24 cellular contexts compared by ENCODE assay signal in the genomic region with DNA sequence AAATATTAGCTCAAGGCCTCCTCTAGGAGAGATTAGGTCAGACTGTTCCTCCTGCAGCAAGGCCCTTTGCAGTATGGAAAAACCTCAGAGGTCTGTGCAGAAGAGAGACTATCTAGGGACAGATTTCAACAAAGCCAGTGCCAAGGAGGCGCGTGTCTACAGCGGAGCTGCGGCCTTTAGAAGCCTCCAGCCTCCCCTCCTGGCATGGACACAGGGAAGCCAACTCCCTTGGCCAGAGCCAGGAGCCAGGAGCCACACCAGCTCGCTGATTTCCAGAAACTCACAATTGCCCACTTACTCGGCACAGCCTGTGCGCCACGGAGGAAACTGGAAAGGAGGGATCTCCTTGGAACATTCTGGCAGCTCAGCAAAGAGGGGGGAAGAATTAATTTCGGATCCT.
DNase-seq lines count a peak whose midpoint lies in the region; ATAC-seq, FAIRE-seq and TF ChIP-seq lines count a peak whose summit lies in the region.
"Had no signal": no experiment of that assay in that cellular context is flagged by ENCODE, and none has a peak within 500 bp of the region (broad histone marks: within the 10 kb centered on the region; RNA-seq: fewer than 3 reads in every experiment).

No MANE protein-coding gene starts in this region.

- FAIRE-seq in HepG2 (lab: Jason Lieb, UNC), result no peak
- FAIRE-seq: GM18507, keratinocyte had no signal

- CTCF ChIA-PET in HepG2 (lab: Yijun Ruan, JAX; ENCODE audit: low intra/inter-chr PET ratio, low total read pairs), result no interaction called here

- H3K27me3 ChIP-seq in right lobe of liver (no peaks in the 10 kb centered on the region), HepG2 (ENCODE audit: control insufficient read depth in 1 of 2, insufficient read depth in 2 of 2, low read length in 2 of 2) (no peaks in the 10 kb centered on the region), layer of hippocampus (ENCODE audit: control insufficient read depth, insufficient read depth, low read length) (no peaks in the 10 kb centered on the region)
- H3K27me3 ChIP-seq: SJCRH30, suprapubic skin had no signal

- intact Hi-C loops in right lobe of liver (cut with DNase I), result no loop called here
- intact Hi-C loops in HepG2 (cut with micrococcal nuclease; ENCODE audit: unreplicated experiment), result no loop called here
- intact Hi-C loops in sciatic nerve (cut with DNase I), result no loop called here

- POLR2A ChIA-PET in HepG2 (lab: Yijun Ruan, JAX), result interaction anchor here (0.7 kb wide), 1 partner anchor 64 kb away, joined by 3 read pairs; no protein-coding TSS in a partner anchor

- peaks cover 46% of the 10 kb centered on the region for H3K79me2 ChIP-seq in HepG2 (ENCODE audit: insufficient read depth, low read length)

- H3K4me1 ChIP-seq in right lobe of liver (peaks cover 0 to 17% (median 0%) of the 10 kb centered on the region in 4 donors), HepG2 (ENCODE audit: insufficient read depth, low read length) (peaks cover 21% of the 10 kb centered on the region)
- H3K4me1 ChIP-seq: HAP-1 had no signal

- H3K36me3 ChIP-seq in right lobe of liver (no peaks in the 10 kb centered on the region), HepG2 (replicated peaks in 1 of 2; ENCODE audit: control insufficient read depth in 1 of 2, insufficient read depth in 2 of 2, low read length in 2 of 2) (no peaks in the 10 kb centered on the region; a peak in 1 of 5 replicates)
- H3K36me3 ChIP-seq: HAP-1, SJCRH30, suprapubic skin had no signal

- TF ChIP-seq POLR2A in right lobe of liver (IDR thresholded peaks at IDR 0.05), result no peak
- TF ChIP-seq POLR2A in HepG2 (IDR thresholded peaks at IDR 0.05; ENCODE audit: insufficient read depth in 1 of 2, low read depth in 2 of 2, low read length in 2 of 2), result no peak

- 50% methylated on average over 1 of the region's 9 CpGs for WGBS in right lobe of liver (ENCODE audit: insufficient coverage, low coverage, low lambda C conversion rate, missing lambda C conversion rate)
- 95% methylated on average over 6 of the region's 9 CpGs for WGBS in HepG2 (ENCODE audit: low lambda C conversion rate)

- in situ Hi-C loops in HepG2 (cut with HindIII; ENCODE audit: extremely low pct_ligation_motif_present, low pct_unique_long_range_greater_than_20kb), result no loop called here

- H3K9ac ChIP-seq in HepG2 (ENCODE audit: insufficient read depth, low read depth, low read length), result no peak overlapping the region

- H3K4me2 ChIP-seq in HepG2 (ENCODE audit: low read depth, low read length), result no peak overlapping the region

- H3K27ac ChIP-seq in right lobe of liver (no peak overlapping the region), HepG2 (ENCODE audit: extremely low read length, insufficient read depth, low read length) (no peak overlapping the region), layer of hippocampus (ENCODE audit: low read depth, low read length) (peak overlapping the region; percentile 12)
- H3K27ac ChIP-seq: 22Rv1, C4-2B, SJCRH30, suprapubic skin had no signal

- DNase-seq in right lobe of liver (no peak), HepG2 (ENCODE audit: low spot score) (no peak), sciatic nerve (ENCODE audit: low spot score) (no peak), GDM1 (lab: John Stamatoyannopoulos, UW) (no peak), NOMO-1 treated with DMSO at 0.1 percent for 48 hours (lab: John Stamatoyannopoulos, UW; ENCODE audit: unreplicated experiment) (no peak)
- DNase-seq: activated CD8-positive, alpha-beta memory T cell treated with anti-CD3 and anti-CD28 coated beads, Interleukin-2, amount 10 ng/mL, durations not matched to agents 7 days and 5 days; activated effector memory CD4-positive, alpha-beta T cell treated with anti-CD3 and anti-CD28 coated beads, Interleukin-2, amount 50 U/mL, for 16 hours; dermis blood vessel endothelial cell; DMS153; erythroblast; NCI-H1694 treated with DMSO at 0.1 percent for 48 hours; NCI-H446 treated with DMSO at 0.1 percent for 48 hours; retina; SJCRH30 had no signal

- H3K9me3 ChIP-seq in right lobe of liver, result no peaks in the 10 kb centered on the region
- no peaks in the 10 kb centered on the region for H3K9me3 ChIP-seq in HepG2 (ENCODE audit: low read length)
- H3K9me3 ChIP-seq: HAP-1, SJCRH30, suprapubic skin had no signal

- no peak overlapping the region for H2AFZ ChIP-seq in HepG2 (ENCODE audit: low read length)

- TF ChIP-seq RAD21 in HepG2 (CRISPR knock-in tag; IDR thresholded peaks at IDR 0.05), result no peak

- H4K20me1 ChIP-seq in HepG2 (ENCODE audit: insufficient read depth, low read length), result peaks cover 22% of the 10 kb centered on the region; the same call in 1 of the 2 replicates

- TF ChIP-seq CTCF in right lobe of liver (IDR thresholded peaks at IDR 0.05), result no peak
- no peak for TF ChIP-seq CTCF in HepG2 (CRISPR knock-in tag; IDR thresholded peaks at IDR 0.05)

- no TSS peak for BruUV-seq in HepG2 (replicated peaks; lab: Mats Ljungman, UMichigan)

- no peak overlapping the region for H3K4me3 ChIP-seq in right lobe of liver
- H3K4me3 ChIP-seq in HepG2 (replicated peaks in 1 of 3; ENCODE audit: insufficient read depth in 1 of 3, low read depth in 2 of 3, low read length in 3 of 3), result no peak overlapping the region
- H3K4me3 ChIP-seq: HAP-1, SJCRH30, suprapubic skin had no signal

- TF ChIP-seq EP300 in HepG2 (IDR thresholded peaks at IDR 0.05; ENCODE audit: low read depth in 2 of 2, low read length in 2 of 2), result no peak
- no peak for TF ChIP-seq EP300 in HepG2 (CRISPR knock-in tag; IDR thresholded peaks at IDR 0.05; ENCODE audit: borderline replicate concordance)

- ATAC-seq in right lobe of liver (peak; percentile 42 to 65 (median 50)), HepG2 (no peak), sciatic nerve (peak; percentile 64), HG02885 (IDR thresholded peaks at IDR 0.05; ENCODE audit: poor library complexity, unreplicated experiment) (no peak), HG02852 (IDR thresholded peaks at IDR 0.05; ENCODE audit: unreplicated experiment) (no peak)
- ATAC-seq: activated CD4-positive, CD25-positive, alpha-beta regulatory T cell treated with anti-CD3 and anti-CD28 coated beads, Interleukin-2, amount 50 U/mL, for 24 hours; activated CD8-positive, alpha-beta memory T cell treated with anti-CD3 and anti-CD28 coated beads, Interleukin-2, amount 10 ng/mL, durations not matched to agents 7 days and 5 days had no signal

TF ChIP-seq in HepG2, 621 proteins besides CTCF, POLR2A, EP300 and RAD21 (continues in another document):
- no peak for TF ChIP-seq NR2C2 (CRISPR knock-in tag; IDR thresholded peaks at IDR 0.05; ENCODE audit: borderline replicate concordance)
- no peak for TF ChIP-seq HHEX (CRISPR knock-in tag; IDR thresholded peaks at IDR 0.05)
- TF ChIP-seq, protein P1, sequence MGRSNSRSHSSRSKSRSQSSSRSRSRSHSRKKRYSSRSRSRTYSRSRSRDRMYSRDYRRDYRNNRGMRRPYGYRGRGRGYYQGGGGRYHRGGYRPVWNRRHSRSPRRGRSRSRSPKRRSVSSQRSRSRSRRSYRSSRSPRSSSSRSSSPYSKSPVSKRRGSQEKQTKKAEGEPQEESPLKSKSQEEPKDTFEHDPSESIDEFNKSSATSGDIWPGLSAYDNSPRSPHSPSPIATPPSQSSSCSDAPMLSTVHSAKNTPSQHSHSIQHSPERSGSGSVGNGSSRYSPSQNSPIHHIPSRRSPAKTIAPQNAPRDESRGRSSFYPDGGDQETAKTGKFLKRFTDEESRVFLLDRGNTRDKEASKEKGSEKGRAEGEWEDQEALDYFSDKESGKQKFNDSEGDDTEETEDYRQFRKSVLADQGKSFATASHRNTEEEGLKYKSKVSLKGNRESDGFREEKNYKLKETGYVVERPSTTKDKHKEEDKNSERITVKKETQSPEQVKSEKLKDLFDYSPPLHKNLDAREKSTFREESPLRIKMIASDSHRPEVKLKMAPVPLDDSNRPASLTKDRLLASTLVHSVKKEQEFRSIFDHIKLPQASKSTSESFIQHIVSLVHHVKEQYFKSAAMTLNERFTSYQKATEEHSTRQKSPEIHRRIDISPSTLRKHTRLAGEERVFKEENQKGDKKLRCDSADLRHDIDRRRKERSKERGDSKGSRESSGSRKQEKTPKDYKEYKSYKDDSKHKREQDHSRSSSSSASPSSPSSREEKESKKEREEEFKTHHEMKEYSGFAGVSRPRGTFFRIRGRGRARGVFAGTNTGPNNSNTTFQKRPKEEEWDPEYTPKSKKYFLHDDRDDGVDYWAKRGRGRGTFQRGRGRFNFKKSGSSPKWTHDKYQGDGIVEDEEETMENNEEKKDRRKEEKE (IDR thresholded peaks at IDR 0.05), result no peak
- TF ChIP-seq KLF12 (CRISPR knock-in tag; IDR thresholded peaks at IDR 0.05; ENCODE audit: borderline replicate concordance), result no peak
- no peak for TF ChIP-seq KDM6A (CRISPR knock-in tag; IDR thresholded peaks at IDR 0.05; ENCODE audit: low read depth)
- TF ChIP-seq, protein P2, sequence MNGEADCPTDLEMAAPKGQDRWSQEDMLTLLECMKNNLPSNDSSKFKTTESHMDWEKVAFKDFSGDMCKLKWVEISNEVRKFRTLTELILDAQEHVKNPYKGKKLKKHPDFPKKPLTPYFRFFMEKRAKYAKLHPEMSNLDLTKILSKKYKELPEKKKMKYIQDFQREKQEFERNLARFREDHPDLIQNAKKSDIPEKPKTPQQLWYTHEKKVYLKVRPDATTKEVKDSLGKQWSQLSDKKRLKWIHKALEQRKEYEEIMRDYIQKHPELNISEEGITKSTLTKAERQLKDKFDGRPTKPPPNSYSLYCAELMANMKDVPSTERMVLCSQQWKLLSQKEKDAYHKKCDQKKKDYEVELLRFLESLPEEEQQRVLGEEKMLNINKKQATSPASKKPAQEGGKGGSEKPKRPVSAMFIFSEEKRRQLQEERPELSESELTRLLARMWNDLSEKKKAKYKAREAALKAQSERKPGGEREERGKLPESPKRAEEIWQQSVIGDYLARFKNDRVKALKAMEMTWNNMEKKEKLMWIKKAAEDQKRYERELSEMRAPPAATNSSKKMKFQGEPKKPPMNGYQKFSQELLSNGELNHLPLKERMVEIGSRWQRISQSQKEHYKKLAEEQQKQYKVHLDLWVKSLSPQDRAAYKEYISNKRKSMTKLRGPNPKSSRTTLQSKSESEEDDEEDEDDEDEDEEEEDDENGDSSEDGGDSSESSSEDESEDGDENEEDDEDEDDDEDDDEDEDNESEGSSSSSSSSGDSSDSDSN (CRISPR knock-in tag; IDR thresholded peaks at IDR 0.05), result no peak
- no peak for TF ChIP-seq MAZ (IDR thresholded peaks at IDR 0.05; ENCODE audit: borderline replicate concordance, low read depth, low read length)
- no peak for TF ChIP-seq MAZ (CRISPR knock-in tag; IDR thresholded peaks at IDR 0.05; ENCODE audit: low read depth)
- no peak for TF ChIP-seq KLF6 (CRISPR knock-in tag; IDR thresholded peaks at IDR 0.05)
- TF ChIP-seq, protein P3, sequence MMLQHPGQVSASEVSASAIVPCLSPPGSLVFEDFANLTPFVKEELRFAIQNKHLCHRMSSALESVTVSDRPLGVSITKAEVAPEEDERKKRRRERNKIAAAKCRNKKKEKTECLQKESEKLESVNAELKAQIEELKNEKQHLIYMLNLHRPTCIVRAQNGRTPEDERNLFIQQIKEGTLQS (CRISPR knock-in tag; IDR thresholded peaks at IDR 0.05), result no peak
- no peak for TF ChIP-seq ZNF354B (CRISPR knock-in tag; IDR thresholded peaks at IDR 0.05)
- TF ChIP-seq ZNF780A (CRISPR knock-in tag; IDR thresholded peaks at IDR 0.05), result no peak
- no peak for TF ChIP-seq JUN (CRISPR knock-in tag; IDR thresholded peaks at IDR 0.05)
- no peak for TF ChIP-seq HNRNPLL (IDR thresholded peaks at IDR 0.05; ENCODE audit: low read depth, low read length, poor library complexity, severe bottlenecking)

Comparison
In these comparisons a context has a peak if more than half of its experiments do, and no peak if none do; other contexts are left out.
1. ATAC-seq: peak in right lobe of liver (4 of 4) and sciatic nerve (single experiment); none in HepG2 (single experiment), HG02885 (single experiment) and HG02852 (single experiment).